11 cellular contexts compared by ENCODE assay signal in the genomic region with DNA sequence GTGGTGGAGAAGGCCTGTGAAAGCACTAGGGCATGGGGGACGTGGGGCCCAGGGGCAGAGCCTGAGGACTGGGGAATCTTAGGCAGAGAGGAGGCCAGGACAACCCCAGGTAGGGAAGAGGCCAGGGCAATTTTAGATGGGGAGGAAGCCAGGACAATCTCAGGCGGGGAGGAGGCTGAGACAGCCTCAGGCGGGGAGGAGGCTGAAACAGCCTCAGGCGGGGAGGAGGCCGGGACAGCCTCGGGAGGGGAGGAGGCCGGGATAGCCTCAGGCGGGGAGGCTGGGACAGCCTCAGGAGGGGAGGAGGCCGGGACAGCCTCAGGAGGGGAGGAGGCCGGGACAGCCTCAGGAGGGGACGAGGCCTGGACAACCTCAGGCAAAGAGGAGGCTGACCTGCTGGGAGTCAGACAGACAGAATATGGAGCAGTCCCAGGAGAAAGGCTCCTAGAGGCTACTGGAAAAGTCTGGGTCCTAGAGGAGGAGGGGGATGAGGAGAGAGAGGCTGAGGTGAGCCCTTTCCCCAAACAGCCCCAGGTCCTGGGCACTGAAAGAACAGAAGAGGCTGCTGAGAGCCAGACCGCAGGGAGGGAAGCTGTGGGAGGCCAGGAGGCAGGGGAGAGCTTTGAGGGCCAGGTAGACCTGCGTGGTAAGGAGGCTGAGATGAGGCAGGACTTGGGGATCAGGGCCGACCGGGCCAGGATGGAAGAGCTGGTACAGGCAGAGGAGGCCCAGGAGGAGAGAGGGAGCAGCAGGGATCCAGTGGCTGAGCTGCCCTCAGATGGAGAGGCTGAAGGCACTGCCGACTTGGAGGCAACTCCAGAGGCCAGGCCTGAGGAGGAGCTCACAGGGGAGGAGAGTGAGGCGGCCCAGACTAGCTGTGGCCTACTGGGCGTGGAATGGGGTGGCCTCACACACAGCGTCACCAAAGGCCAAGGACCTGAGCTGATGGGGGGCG. TPM values are rescaled to one million over a fixed set of nuclear protein-coding genes. Genes with fewer than 3 reads are reported as not detected.
DNase-seq lines count a peak whose midpoint lies in the region; ATAC-seq and TF ChIP-seq lines count a peak whose summit lies in the region.
"Had no signal": no experiment of that assay in that cellular context is flagged by ENCODE, and none has a peak within 500 bp of the region (broad histone marks: within the 10 kb centered on the region; RNA-seq: fewer than 3 reads in every experiment).

No MANE protein-coding gene starts in this region.

- no peak overlapping the region for H3K27ac ChIP-seq in suprapubic skin

- WGBS in suprapubic skin, result 79% methylated on average over 20 of the region's 20 CpGs

- no peaks in the 10 kb centered on the region for H3K9me3 ChIP-seq in suprapubic skin

- POLR2A ChIA-PET in activated CD8-positive, alpha-beta T cell treated with anti-CD3 and anti-CD28 coated beads, Interleukin-2, amount 10 ng/mL, durations not matched to agents 7 days and 5 days (lab: Charles Lee), result interaction anchor here (1.2 kb wide), 1 partner anchor 17 kb away, joined by 3 read pairs; no protein-coding TSS in a partner anchor

- no peaks in the 10 kb centered on the region for H3K27me3 Mint-ChIP-seq in activated T-cell treated with anti-CD3 and anti-CD28 coated beads, Interleukin-2, amount 50 U/mL, for 4 hours (ENCODE audit: low read depth)
- H3K27me3 Mint-ChIP-seq in activated CD8-positive, alpha-beta T cell treated with anti-CD3 and anti-CD28 coated beads, Interleukin-2, amount 10 ng/mL, durations not matched to agents 7 days and 5 days (ENCODE audit: low read depth), result no peaks in the 10 kb centered on the region
- no peaks in the 10 kb centered on the region for H3K27me3 Mint-ChIP-seq in memory B cell

- H3K4me3 Mint-ChIP-seq in activated T-cell treated with anti-CD3 and anti-CD28 coated beads, Interleukin-2, amount 50 U/mL, for 4 hours, result peak overlapping the region; percentile 76
- H3K4me3 Mint-ChIP-seq in activated CD8-positive, alpha-beta T cell treated with anti-CD3 and anti-CD28 coated beads, Interleukin-2, amount 10 ng/mL, durations not matched to agents 7 days and 5 days, result peak overlapping the region; percentile 93
- H3K4me3 Mint-ChIP-seq in memory B cell, result no peak overlapping the region

- H3K4me3 ChIP-seq in suprapubic skin, result peak overlapping the region; percentile 24

- no peak for TF ChIP-seq CTCF in suprapubic skin (IDR thresholded peaks at IDR 0.05)

- CTCF ChIA-PET in activated CD8-positive, alpha-beta T cell treated with anti-CD3 and anti-CD28 coated beads, Interleukin-2, amount 10 ng/mL, durations not matched to agents 7 days and 5 days (lab: Charles Lee), result interaction anchor here (2.2 kb wide), 1 partner anchor 8 kb away, joined by 9 read pairs; no protein-coding TSS in a partner anchor

- H3K4me1 ChIP-seq in suprapubic skin, result peaks cover 7% of the 10 kb centered on the region

- H3K9me3 Mint-ChIP-seq in activated T-cell treated with anti-CD3 and anti-CD28 coated beads, Interleukin-2, amount 50 U/mL, for 4 hours, result no peaks in the 10 kb centered on the region
- no peaks in the 10 kb centered on the region for H3K9me3 Mint-ChIP-seq in activated CD8-positive, alpha-beta T cell treated with anti-CD3 and anti-CD28 coated beads, Interleukin-2, amount 10 ng/mL, durations not matched to agents 7 days and 5 days (ENCODE audit: insufficient read depth)
- no peaks in the 10 kb centered on the region for H3K9me3 Mint-ChIP-seq in memory B cell

- DNase-seq in activated T-cell treated with anti-CD3 and anti-CD28 coated beads, Interleukin-2, amount 50 U/mL, for 4 hours, result no peak
- no peak for DNase-seq in activated T-cell treated with anti-CD3 and anti-CD28 coated beads for 4 hours
- DNase-seq in activated CD8-positive, alpha-beta T cell treated with anti-CD3 and anti-CD28 coated beads, Interleukin-2, amount 10 ng/mL, durations not matched to agents 7 days and 5 days, result no peak
- no peak for DNase-seq in memory B cell (ENCODE audit: low spot score in 2 of 2)
- DNase-seq in suprapubic skin (ENCODE audit: low spot score in 2 of 2), result no peak
- no peak for DNase-seq in stimulated activated CD4-positive, alpha-beta T cell treated with anti-CD3 and anti-CD28 coated beads, Interleukin-4, amount 100 ng/mL, for 4 hours
- DNase-seq in NCI-H69 (lab: John Stamatoyannopoulos, UW), result no peak
- no peak for DNase-seq in hepatic stellate cell (ENCODE audit: low spot score)
- DNase-seq: NCI-H2081 treated with DMSO at 0.1 percent for 48 hours, occipital lobe had no signal

- TF ChIP-seq EP300 in suprapubic skin (IDR thresholded peaks at IDR 0.05), result no peak

- no peaks in the 10 kb centered on the region for H3K36me3 Mint-ChIP-seq in activated T-cell treated with anti-CD3 and anti-CD28 coated beads, Interleukin-2, amount 50 U/mL, for 4 hours (ENCODE audit: insufficient read depth)
- H3K36me3 Mint-ChIP-seq in activated CD8-positive, alpha-beta T cell treated with anti-CD3 and anti-CD28 coated beads, Interleukin-2, amount 10 ng/mL, durations not matched to agents 7 days and 5 days (ENCODE audit: low read depth), result peaks cover 58% of the 10 kb centered on the region
- no peaks in the 10 kb centered on the region for H3K36me3 Mint-ChIP-seq in memory B cell

- no peaks in the 10 kb centered on the region for H3K27me3 ChIP-seq in suprapubic skin

- TF ChIP-seq POLR2A in suprapubic skin (IDR thresholded peaks at IDR 0.05), result no peak

- no peak for ATAC-seq in activated T-cell treated with anti-CD3 and anti-CD28 coated beads, Interleukin-2, amount 50 U/mL, for 4 hours
- ATAC-seq in activated CD8-positive, alpha-beta T cell treated with anti-CD3 and anti-CD28 coated beads, Interleukin-2, amount 10 ng/mL, durations not matched to agents 7 days and 5 days, result no peak
- ATAC-seq in memory B cell (ENCODE audit: low read depth), result no peak

- H3K4me1 Mint-ChIP-seq in activated T-cell treated with anti-CD3 and anti-CD28 coated beads, Interleukin-2, amount 50 U/mL, for 4 hours (ENCODE audit: low read depth), result peaks cover 60% of the 10 kb centered on the region
- peaks cover 55% of the 10 kb centered on the region for H3K4me1 Mint-ChIP-seq in activated CD8-positive, alpha-beta T cell treated with anti-CD3 and anti-CD28 coated beads, Interleukin-2, amount 10 ng/mL, durations not matched to agents 7 days and 5 days (ENCODE audit: low read depth)
- H3K4me1 Mint-ChIP-seq in memory B cell, result peaks cover 38% of the 10 kb centered on the region

- H3K27ac Mint-ChIP-seq in activated CD8-positive, alpha-beta T cell treated with anti-CD3 and anti-CD28 coated beads, Interleukin-2, amount 10 ng/mL, durations not matched to agents 7 days and 5 days, result peak overlapping the region; percentile 99
- peak overlapping the region; percentile 60 for H3K27ac Mint-ChIP-seq in memory B cell

- H3K36me3 ChIP-seq in suprapubic skin, result no peaks in the 10 kb centered on the region

RNA-seq across cellular contexts. Expression of gene APOBR, which starts 1.6 kb away (rescaled TPM):
- 1 to 10 TPM; 2.3 to 3.0 (median 2.7) TPM for total RNA-seq in activated T-cell treated with anti-CD3 and anti-CD28 coated beads, Interleukin-2, amount 50 U/mL, for 4 hours
- 10 to 100 TPM; 32.2 to 33.2 TPM for total RNA-seq in activated CD8-positive, alpha-beta T cell treated with anti-CD3 and anti-CD28 coated beads, Interleukin-2, amount 10 ng/mL, durations not matched to agents 7 days and 5 days
- 1 to 10 TPM in 3 of 4 donors, under 1 TPM in 1; 0.57 to 4.3 (median 1.9) TPM for total RNA-seq in suprapubic skin
- total RNA-seq: occipital lobe had no signal

RNA-seq across cellular contexts. Expression of gene CLN3, which starts 4.2 kb away (rescaled TPM):
- 10 to 100 TPM; 25.9 to 26.0 (median 25.9) TPM for total RNA-seq in activated T-cell treated with anti-CD3 and anti-CD28 coated beads, Interleukin-2, amount 50 U/mL, for 4 hours
- 10 to 100 TPM; 52.2 to 53.7 TPM for total RNA-seq in activated CD8-positive, alpha-beta T cell treated with anti-CD3 and anti-CD28 coated beads, Interleukin-2, amount 10 ng/mL, durations not matched to agents 7 days and 5 days
- 10 to 100 TPM; 26.0 to 62.9 (median 35.1) TPM for total RNA-seq in suprapubic skin

RNA-seq across cellular contexts. Expression of gene IL27, which starts 10.6 kb away (rescaled TPM):
- total RNA-seq in activated T-cell treated with anti-CD3 and anti-CD28 coated beads, Interleukin-2, amount 50 U/mL, for 4 hours, result under 1 TPM in 2 of 3 donors, not detected in 1; 0.21 to 0.41 TPM
- not detected for total RNA-seq in activated CD8-positive, alpha-beta T cell treated with anti-CD3 and anti-CD28 coated beads, Interleukin-2, amount 10 ng/mL, durations not matched to agents 7 days and 5 days
- under 1 TPM in 1 of 4 donors, not detected in 3; 0.52 TPM for total RNA-seq in suprapubic skin
- total RNA-seq: kidney epithelial cell, occipital lobe had no signal

RNA-seq across cellular contexts. Expression of gene NPIPB7, which starts 23.9 kb away (rescaled TPM):
- not detected for total RNA-seq in activated T-cell treated with anti-CD3 and anti-CD28 coated beads, Interleukin-2, amount 50 U/mL, for 4 hours
- not detected for total RNA-seq in activated CD8-positive, alpha-beta T cell treated with anti-CD3 and anti-CD28 coated beads, Interleukin-2, amount 10 ng/mL, durations not matched to agents 7 days and 5 days
- not detected for total RNA-seq in suprapubic skin
- total RNA-seq: kidney epithelial cell, occipital lobe had no signal

RNA-seq across cellular contexts. Expression of gene NUPR1, which starts 42.7 kb away (rescaled TPM):
- total RNA-seq in activated T-cell treated with anti-CD3 and anti-CD28 coated beads, Interleukin-2, amount 50 U/mL, for 4 hours, result under 1 TPM; 0.28 to 0.63 (median 0.37) TPM
- total RNA-seq in activated CD8-positive, alpha-beta T cell treated with anti-CD3 and anti-CD28 coated beads, Interleukin-2, amount 10 ng/mL, durations not matched to agents 7 days and 5 days, result not detected
- 10 to 100 TPM; 33.0 to 64.3 (median 42.2) TPM for total RNA-seq in suprapubic skin

Comparison
In these comparisons a context has a peak if more than half of its experiments do, and no peak if none do; other contexts are left out.
1. RNA of gene APOBR, which starts 1.6 kb away (total RNA-seq): 32.2 to 33.2 TPM in activated CD8-positive, alpha-beta T cell treated with anti-CD3 and anti-CD28 coated beads, Interleukin-2, amount 10 ng/mL, durations not matched to agents 7 days and 5 days; 0.57 to 4.3 TPM in suprapubic skin and 2.3 to 3.0 TPM in activated T-cell treated with anti-CD3 and anti-CD28 coated beads, Interleukin-2, amount 50 U/mL, for 4 hours; every median in the first group is over 4 times any median in the second.